ENCODE assay signal across 18 cellular contexts in genomic region chr1:159979257-159979656, GRCh38. TPM values are rescaled to one million over a fixed set of nuclear protein-coding genes. Genes with fewer than 3 reads are reported as not detected.
DNase-seq lines count a peak whose midpoint lies in the region; ATAC-seq and TF ChIP-seq lines count a peak whose summit lies in the region.
"Had no signal": no experiment of that assay in that cellular context is flagged by ENCODE, and none has a peak within 500 bp of the region (broad histone marks: within the 10 kb centered on the region; RNA-seq: fewer than 3 reads in every experiment).

No MANE protein-coding gene starts in this region.

- TF ChIP-seq CTCF in AG04450 (IDR thresholded peaks at IDR 0.05; ENCODE audit: low read depth, low read length) (no peak), fibroblast of villous mesenchyme (IDR thresholded peaks at IDR 0.05; ENCODE audit: insufficient read depth, low read depth, low read length) (no peak), lower leg skin (IDR thresholded peaks at IDR 0.05) (no peak)

- no peaks in the 10 kb centered on the region for H3K9me3 ChIP-seq in AG04450 (ENCODE audit: control insufficient read depth, insufficient read depth, low read length)

- peaks cover 32% of the 10 kb centered on the region for H3K27me3 ChIP-seq in AG04450 (ENCODE audit: control insufficient read depth, insufficient read depth, low read length)
- H3K27me3 ChIP-seq in rectal smooth muscle tissue (ENCODE audit: control insufficient read depth, insufficient read depth, low read length), result no peaks in the 10 kb centered on the region

- DNase-seq in AG04450 (ENCODE audit: low read depth, low spot score) (peak; percentile 41), amniotic epithelial cell (ENCODE audit: low read depth) (peak; percentile 18), fibroblast of villous mesenchyme (ENCODE audit: low read depth) (peak; percentile 47), lower leg skin (ENCODE audit: low spot score in 2 of 2) (no peak), T-helper 1 cell (no peak)
- DNase-seq: 8988T; CD4-positive, alpha-beta T cell; DMS153; DMS79; GDM1; HCEC 1CT had no signal

- intact Hi-C loops in lower leg skin (cut with DNase I; ENCODE audit: low total_unique reads), result no loop called here

- no peak for ATAC-seq in GM19035 (IDR thresholded peaks at IDR 0.05; ENCODE audit: unreplicated experiment)
- ATAC-seq: GM23338 had no signal

- H3K4me3 ChIP-seq in AG04450 (ENCODE audit: low read depth, low read length), result no peak overlapping the region
- H3K4me3 ChIP-seq in fibroblast of villous mesenchyme (ENCODE audit: low read depth, low read length), result no peak overlapping the region
- no peak overlapping the region for H3K4me3 ChIP-seq in rectal smooth muscle tissue (ENCODE audit: low read length)
- H3K4me3 ChIP-seq in lower leg skin (ENCODE audit: low read depth, poor library complexity, severe bottlenecking), result no peak overlapping the region
- H3K4me3 ChIP-seq: GM23338 had no signal

- H3K36me3 ChIP-seq in rectal smooth muscle tissue (ENCODE audit: control insufficient read depth, insufficient read depth, low read length), result no peaks in the 10 kb centered on the region

- CTCF ChIA-PET in AG04450 (lab: Charles Lee), result interaction anchor here (0.6 to 1.5 kb wide), 4 partner anchors 18 to 398 kb away, joined by 3 to 4 read pairs (median 4); no protein-coding TSS in a partner anchor

- H3K27ac ChIP-seq in AG04450 (ENCODE audit: low read depth, low read length) (no peak overlapping the region), rectal smooth muscle tissue (ENCODE audit: low read depth, low read length) (peak overlapping the region; percentile 6)
- H3K27ac ChIP-seq: C4-2B had no signal

- no peak for TF ChIP-seq POLR2A in lower leg skin (IDR thresholded peaks at IDR 0.05)

- 45 to 48% methylated on average over 3 of the region's 3 CpGs for WGBS in lower leg skin, 2 donors

- no peak overlapping the region for H3K9ac ChIP-seq in rectal smooth muscle tissue (ENCODE audit: low read length)

- POLR2A ChIA-PET in AG04450 (lab: Yijun Ruan, JAX), result interaction anchor here (0.7 kb wide), 1 partner anchor 71 kb away, joined by 5 read pairs; no protein-coding TSS in a partner anchor

- H3K4me1 ChIP-seq in rectal smooth muscle tissue (ENCODE audit: control insufficient read depth, insufficient read depth, low read length), result peaks cover 10% of the 10 kb centered on the region

RNA-seq across cellular contexts. Expression of gene SLAMF9, which starts 25.2 kb away (rescaled TPM):
- 0.11 TPM in 1 of 2 replicates, not detected in the other for polyA plus RNA-seq in AG04450 (2011; rRNA removed)
- 0.37 TPM in 1 of 2 replicates, not detected in the other for polyA minus RNA-seq in AG04450 (2011; rRNA and poly(A)+ RNA removed)
- not detected in 2 replicates for total RNA-seq in fibroblast of villous mesenchyme
- not detected for total RNA-seq in lower leg skin
- total RNA-seq: CD4-positive, alpha-beta T cell; Daoy; GM23338; HT-29 had no signal
- polyA plus RNA-seq: BJ, GM23338 had no signal

RNA-seq across cellular contexts. Expression of gene IGSF9, which starts 33.8 kb away (rescaled TPM):
- polyA plus RNA-seq in AG04450 (2011; rRNA removed), result not detected in 2 replicates
- not detected in 2 replicates for polyA minus RNA-seq in AG04450 (2011; rRNA and poly(A)+ RNA removed)
- total RNA-seq in fibroblast of villous mesenchyme (not detected in 2 replicates), lower leg skin (10 to 100 TPM; 17.7 to 29.6 (median 19.6) TPM)
- total RNA-seq: CD4-positive, alpha-beta T cell had no signal
- polyA plus RNA-seq: BJ had no signal

RNA-seq across cellular contexts. Expression of gene PIGM, which starts 52.5 kb away (rescaled TPM):
- polyA plus RNA-seq in AG04450 (2011; rRNA removed), result 5.1 and 6.6 TPM in 2 replicates
- 2.6 and 3.4 TPM in 2 replicates for polyA minus RNA-seq in AG04450 (2011; rRNA and poly(A)+ RNA removed)
- 4.2 and 6.0 TPM in 2 replicates for total RNA-seq in fibroblast of villous mesenchyme
- 1 to 10 TPM; 2.4 to 4.5 (median 3.6) TPM for total RNA-seq in lower leg skin

RNA-seq across cellular contexts. Expression of gene TAGLN2, which starts 54.0 kb away (rescaled TPM):
- 400 and 472 TPM in 2 replicates for polyA plus RNA-seq in AG04450 (2011; rRNA removed)
- polyA minus RNA-seq in AG04450 (2011; rRNA and poly(A)+ RNA removed), result 226 and 280 TPM in 2 replicates
- 167 and 277 TPM in 2 replicates for total RNA-seq in fibroblast of villous mesenchyme
- 100 to 1,000 TPM; 244 to 413 (median 306) TPM for total RNA-seq in lower leg skin

Comparison
In these comparisons a context has a peak if more than half of its experiments do, and no peak if none do; other contexts are left out.
1. DNase-seq: peak in AG04450 (single experiment), amniotic epithelial cell (single experiment) and fibroblast of villous mesenchyme (single experiment); none in lower leg skin (0 of 2) and T-helper 1 cell (0 of 5).
2. RNA of gene IGSF9, which starts 33.8 kb away (total RNA-seq): 17.7 to 29.6 TPM in lower leg skin; not detected in fibroblast of villous mesenchyme; every median in the first group is over 10 times any median in the second.